In genomic region chrX:71618303-71618721, GRCh38 we compare ENCODE assay signal across 8 cellular contexts. TPM values are rescaled to one million over a fixed set of nuclear protein-coding genes. Genes with fewer than 3 reads are reported as not detected.
DNase-seq lines count a peak whose midpoint lies in the region; ATAC-seq, FAIRE-seq and TF ChIP-seq lines count a peak whose summit lies in the region.

TSS of gene CXCR3 (minus strand) at chrX:71618511. CDS start at chrX:71618449, 62 bp downstream.

- H3K18ac ChIP-seq in trophoblast cell (ENCODE audit: low read length), result no peak within 1 kb of the TSS

- H3F3A ChIP-seq in smooth muscle cell (ENCODE audit: low read depth), result no peaks in the 10 kb centered on the region
- no peaks in the 10 kb centered on the region for H3F3A ChIP-seq in GM23248 (ENCODE audit: insufficient read depth)

- H3K4me2 ChIP-seq in smooth muscle cell (peak within 1 kb of the TSS; percentile 32), trophoblast cell (ENCODE audit: low read length) (no peak within 1 kb of the TSS), GM23248 (ENCODE audit: unreplicated experiment) (no peak within 1 kb of the TSS)

- H3K27ac ChIP-seq in smooth muscle cell (ENCODE audit: low read depth) (peak within 1 kb of the TSS; percentile 89), trophoblast cell (ENCODE audit: low read depth, low read length) (no peak within 1 kb of the TSS), GM23248 (no peak within 1 kb of the TSS)

- H3K4me3 ChIP-seq in smooth muscle cell (no peak within 1 kb of the TSS), trophoblast cell (ENCODE audit: low read depth, low read length) (no peak within 1 kb of the TSS), GM23248 (no peak within 1 kb of the TSS)

- no peak within 1 kb of the TSS for H3K4ac ChIP-seq in trophoblast cell (ENCODE audit: low read depth, low read length)

- H2BK5ac ChIP-seq in trophoblast cell (ENCODE audit: low read depth, low read length, poor library complexity), result no peak within 1 kb of the TSS

- H3K79me2 ChIP-seq in smooth muscle cell (ENCODE audit: low read depth) (no peaks in the 10 kb centered on the region), trophoblast cell (ENCODE audit: control insufficient read depth, insufficient read depth, low read length, poor library complexity) (no peaks in the 10 kb centered on the region), GM23248 (ENCODE audit: insufficient read depth) (no peaks in the 10 kb centered on the region)

- WGBS in smooth muscle cell (ENCODE audit: low lambda C conversion rate), result 71% methylated on average over 4 of the region's 4 CpGs
- no CpG with 5 or more reads among the region's 4 CpGs for WGBS in trophoblast cell (ENCODE audit: extremely low coverage, insufficient coverage, insufficient read length)
- 83 to 100% methylated on average over 3 of the region's 4 CpGs for WGBS in GM23248 (ENCODE audit: low coverage in 1 of 2, low lambda C conversion rate in 2 of 2, missing lambda C conversion rate in 2 of 2), 2 experiments

- H3K9ac ChIP-seq in smooth muscle cell (ENCODE audit: low read depth) (peak within 1 kb of the TSS; percentile 68), trophoblast cell (ENCODE audit: low read length) (no peak within 1 kb of the TSS), GM23248 (no peak within 1 kb of the TSS)

- H3K14ac ChIP-seq in trophoblast cell (ENCODE audit: low read length), result no peak within 1 kb of the TSS

- H3K23ac ChIP-seq in trophoblast cell (ENCODE audit: low read length), result no peak within 1 kb of the TSS

- peak; percentile 39 for DNase-seq in GM12891 (ENCODE audit: insufficient read length, low spot score)
- peak; percentile 84 for DNase-seq in OCI-M1 (lab: John Stamatoyannopoulos, UW)
- DNase-seq in activated T-helper 9 cell treated with anti-CD3 and anti-CD28 coated beads, Interleukin-2, amount 50 U/mL, for 16 hours (ENCODE audit: low read depth), result peak; percentile 54
- no peak for DNase-seq in smooth muscle cell (lab: John Stamatoyannopoulos, UW; ENCODE audit: unreplicated experiment)
- no peak for DNase-seq in trophoblast cell
- no peak for DNase-seq in GM23248
- DNase-seq in frontal cortex (ENCODE audit: low spot score in 2 of 2), result no peak

- H3K9me3 ChIP-seq in smooth muscle cell (replicated peaks; ENCODE audit: low read depth) (no peaks in the 10 kb centered on the region), trophoblast cell (ENCODE audit: insufficient read depth, low read depth, low read length) (no peaks in the 10 kb centered on the region), GM23248 (ENCODE audit: low read depth) (no peaks in the 10 kb centered on the region)

- H2AK5ac ChIP-seq in trophoblast cell (ENCODE audit: low read length), result no peak within 1 kb of the TSS

- peak; percentile 99 for FAIRE-seq in GM12891 (lab: Jason Lieb, UNC)
- no peak for FAIRE-seq in frontal cortex (lab: Jason Lieb, UNC)

- H3K9me2 ChIP-seq in GM23248 (ENCODE audit: insufficient read depth), result no peaks in the 10 kb centered on the region

- H3K4me1 ChIP-seq in smooth muscle cell (ENCODE audit: low read depth) (no peaks in the 10 kb centered on the region), trophoblast cell (ENCODE audit: control insufficient read depth in 1 of 2, insufficient read depth in 2 of 2, low read length in 2 of 2) (peaks cover 0 to 6% of the 10 kb centered on the region in 2 experiments), GM23248 (ENCODE audit: insufficient read depth) (peaks cover 11% of the 10 kb centered on the region; the same call in 1 of the 2 replicates)

- H2BK120ac ChIP-seq in trophoblast cell (ENCODE audit: insufficient read depth, low read length, poor library complexity), result no peak within 1 kb of the TSS

- H3K36me3 ChIP-seq in smooth muscle cell (ENCODE audit: low read depth) (no peaks in the 10 kb centered on the region), trophoblast cell (ENCODE audit: control insufficient read depth in 1 of 2, insufficient read depth in 2 of 2, low read length in 2 of 2) (no peaks in the 10 kb centered on the region), GM23248 (ENCODE audit: low read depth) (no peaks in the 10 kb centered on the region; the same call in 1 of the 2 replicates)

- ATAC-seq in HG02678 (IDR thresholded peaks at IDR 0.05; ENCODE audit: unreplicated experiment), result peak; percentile 69

- no peaks in the 10 kb centered on the region for H3K27me3 ChIP-seq in smooth muscle cell (ENCODE audit: low read depth)
- H3K27me3 ChIP-seq in trophoblast cell (ENCODE audit: insufficient read depth, low read length), result no peaks in the 10 kb centered on the region
- H3K27me3 ChIP-seq in GM23248 (replicated peaks; ENCODE audit: insufficient read depth), result no peaks in the 10 kb centered on the region

- TF ChIP-seq CTCF in smooth muscle cell (IDR thresholded peaks at IDR 0.05; ENCODE audit: borderline replicate concordance, insufficient read depth, poor library complexity, severe bottlenecking), result no peak

- no peaks in the 10 kb centered on the region for H4K20me1 ChIP-seq in smooth muscle cell (ENCODE audit: low read depth)
- H4K20me1 ChIP-seq in GM23248 (ENCODE audit: insufficient read depth), result no peaks in the 10 kb centered on the region

- TF ChIP-seq POLR2A in GM12891 (IDR thresholded peaks at IDR 0.05; ENCODE audit: low read depth, low read length), result no peak

- H4K91ac ChIP-seq in trophoblast cell (ENCODE audit: low read depth, low read length), result no peak within 1 kb of the TSS

- in situ Hi-C loops in GM23248 (cut with MboI), result no loop called here

- no peak within 1 kb of the TSS for H4K12ac ChIP-seq in trophoblast cell (ENCODE audit: low read depth, low read length)

- H2BK12ac ChIP-seq in trophoblast cell (ENCODE audit: low read length), result no peak within 1 kb of the TSS

- no peak within 1 kb of the TSS for H4K8ac ChIP-seq in trophoblast cell (ENCODE audit: low read depth, low read length)

- H3K79me1 ChIP-seq in trophoblast cell (ENCODE audit: low read length), result no peaks in the 10 kb centered on the region

- H2AFZ ChIP-seq in smooth muscle cell (ENCODE audit: low read depth) (no peak within 1 kb of the TSS), trophoblast cell (ENCODE audit: insufficient read depth, low read length, poor library complexity) (no peak within 1 kb of the TSS), GM23248 (no peak within 1 kb of the TSS)

TF ChIP-seq in GM12891, 5 proteins besides CTCF, POLR2A, EP300 and RAD21:
- TF ChIP-seq SPI1 (IDR thresholded peaks at IDR 0.05; ENCODE audit: low read depth, low read length) (peak; percentile 96), PAX5 (IDR thresholded peaks at IDR 0.05; ENCODE audit: insufficient read depth, low read length, severe bottlenecking) (no peak), TAF1 (IDR thresholded peaks at IDR 0.05; ENCODE audit: low read depth, low read length) (no peak), POU2F2 (IDR thresholded peaks at IDR 0.05; ENCODE audit: low read depth, low read length) (0 out of 2 replicates have a peak, but pooled peaks have one; percentile 35)

RNA-seq across cellular contexts. Expression of gene CXCR3, which starts in this region (rescaled TPM):
- 10.0 TPM for polyA plus RNA-seq in GM12891 (2012; ENCODE audit: low read depth, missing spikeins)
- total RNA-seq in smooth muscle cell, result not detected in 2 replicates
- 0.53 and 0.61 TPM in 2 replicates for polyA plus RNA-seq in smooth muscle cell
- polyA plus RNA-seq in trophoblast cell (2013), result not detected in 2 replicates
- total RNA-seq in GM23248 (2014; rRNA removed; shearing (Covaris generic)), result not detected in 2 replicates
- not detected in 2 replicates for polyA plus RNA-seq in GM23248 (2016; fragmentation: Nextera tagmentation; extraction: Ambion mirVana)
- total RNA-seq in frontal cortex, result not detected

Comparison
In these comparisons a context has a peak if more than half of its experiments do, and no peak if none do; other contexts are left out.
1. DNase-seq: peak in GM12891 (single experiment), OCI-M1 (single experiment) and activated T-helper 9 cell treated with anti-CD3 and anti-CD28 coated beads, Interleukin-2, amount 50 U/mL, for 16 hours (single experiment); none in smooth muscle cell (single experiment), trophoblast cell (0 of 2), GM23248 (single experiment) and frontal cortex (0 of 2).